ENCODE assay signal across 9 cellular contexts in the genomic region with DNA sequence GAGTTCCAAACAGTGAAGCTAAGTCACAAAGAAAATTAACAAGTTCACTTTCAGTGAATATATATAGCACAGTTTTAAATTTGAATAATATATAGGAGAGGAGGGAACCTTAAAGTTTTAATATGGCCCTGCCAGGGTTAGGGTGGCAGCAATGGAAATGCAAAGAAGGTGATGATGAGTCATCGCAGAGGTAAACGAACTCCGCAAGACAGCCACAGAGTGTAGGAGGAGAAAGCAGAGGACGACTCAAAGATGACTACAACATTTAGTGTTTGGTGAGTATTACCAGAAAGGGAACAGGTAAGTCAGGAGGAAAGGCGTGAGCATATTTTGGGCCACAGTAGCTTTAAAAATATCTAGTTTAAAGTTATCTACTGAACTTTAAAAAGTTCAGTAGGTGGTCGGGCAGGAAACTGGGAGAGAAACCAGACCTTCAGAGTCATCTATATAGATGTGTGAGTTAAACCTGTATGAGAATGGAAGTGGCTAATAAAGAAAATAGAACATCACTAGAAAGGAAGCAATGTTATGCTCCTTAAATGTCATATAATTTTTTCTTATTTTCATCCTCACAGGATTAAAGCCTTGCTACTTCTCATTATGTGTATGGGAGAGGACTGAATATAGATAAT.
DNase-seq lines count a peak whose midpoint lies in the region; ATAC-seq lines count a peak whose summit lies in the region.
"Had no signal": no experiment of that assay in that cellular context is flagged by ENCODE, and none has a peak within 500 bp of the region (broad histone marks: within the 10 kb centered on the region; RNA-seq: fewer than 3 reads in every experiment).

No MANE protein-coding gene starts in this region.

- ATAC-seq in HG02840 (IDR thresholded peaks at IDR 0.05; ENCODE audit: low FRiP score, unreplicated experiment) = peak; percentile 69
- ATAC-seq in GM19467 (IDR thresholded peaks at IDR 0.05; ENCODE audit: unreplicated experiment) = no peak

- peak; percentile 20 for DNase-seq in activated T-cell treated with anti-CD3 and anti-CD28 coated beads for 24 hours (ENCODE audit: low read depth)
- DNase-seq in activated T-cell treated with anti-CD3 and anti-CD28 coated beads for 4 hours = no peak
- peak; percentile 35 to 45 for DNase-seq in activated T-cell treated with anti-CD3 and anti-CD28 coated beads, Interleukin-2, amount 50 U/mL, for 48 hours
- DNase-seq in stimulated activated CD8-positive, alpha-beta memory T cell treated with anti-CD3 and anti-CD28 coated beads, Interleukin-4, amount 100 ng/mL, for 48 hours = peak; percentile 47
- DNase-seq in Ammon's horn (ENCODE audit: low spot score) = no peak
- no peak for DNase-seq in NCI-H2029 treated with DMSO at 0.1 percent for 48 hours (lab: John Stamatoyannopoulos, UW)
- DNase-seq: NCI-H1694 treated with DMSO at 0.1 percent for 48 hours had no signal

Comparison
In these comparisons a context has a peak if more than half of its experiments do, and no peak if none do; other contexts are left out.
1. DNase-seq: peak in activated T-cell treated with anti-CD3 and anti-CD28 coated beads for 24 hours (single experiment), activated T-cell treated with anti-CD3 and anti-CD28 coated beads, Interleukin-2, amount 50 U/mL, for 48 hours (2 of 2) and stimulated activated CD8-positive, alpha-beta memory T cell treated with anti-CD3 and anti-CD28 coated beads, Interleukin-4, amount 100 ng/mL, for 48 hours (single experiment); none in activated T-cell treated with anti-CD3 and anti-CD28 coated beads for 4 hours (single experiment), Ammon's horn (single experiment) and NCI-H2029 treated with DMSO at 0.1 percent for 48 hours (single experiment).